Comparison of ENCODE assay signal across 8 cellular contexts in genomic region chr6:122788663-122789062, GRCh38. TPM values are rescaled to one million over a fixed set of nuclear protein-coding genes. Genes with fewer than 3 reads are reported as not detected.
A peak's percentile ranks its signal among the peaks of the same experiment; 100 is the strongest.
DNase-seq lines count a peak whose midpoint lies in the region; ATAC-seq and TF ChIP-seq lines count a peak whose summit lies in the region.

No MANE protein-coding gene starts in this region.

- 39 to 41% methylated on average over 5 of the region's 5 CpGs for WGBS in GM23248 (ENCODE audit: low coverage in 1 of 2, low lambda C conversion rate in 2 of 2, missing lambda C conversion rate in 2 of 2), 2 experiments

- H3K4me1 ChIP-seq in GM23248 (ENCODE audit: insufficient read depth) (peaks cover 10% of the 10 kb centered on the region; the same call in 1 of the 2 replicates), rectal smooth muscle tissue (ENCODE audit: control insufficient read depth, insufficient read depth, low read length) (peaks cover 4% of the 10 kb centered on the region)

- H3K4me3 ChIP-seq in GM23248 (peak overlapping the region; percentile 75), SK-N-MC (peak overlapping the region; percentile 88), fibroblast of villous mesenchyme (ENCODE audit: low read depth, low read length) (peak overlapping the region; percentile 82), rectal smooth muscle tissue (ENCODE audit: low read length) (peak overlapping the region; percentile 84)

- H3F3A ChIP-seq in GM23248 (ENCODE audit: insufficient read depth), result peaks cover 26% of the 10 kb centered on the region; the same call in 1 of the 2 replicates

- H3K9me2 ChIP-seq in GM23248 (ENCODE audit: insufficient read depth), result no peaks in the 10 kb centered on the region

- H3K79me2 ChIP-seq in GM23248 (ENCODE audit: insufficient read depth), result peaks cover 19% of the 10 kb centered on the region; the same call in 1 of the 2 replicates

- H3K9ac ChIP-seq in GM23248, result peak overlapping the region; percentile 83
- H3K9ac ChIP-seq in SK-N-MC (ENCODE audit: insufficient read length), result peak overlapping the region; percentile 79
- peak overlapping the region; percentile 95 for H3K9ac ChIP-seq in rectal smooth muscle tissue (ENCODE audit: low read length)

- H3K27ac ChIP-seq in GM23248 (peak overlapping the region; percentile 74), SK-N-MC (no peak overlapping the region), rectal smooth muscle tissue (ENCODE audit: low read depth, low read length) (peak overlapping the region; percentile 86)

- in situ Hi-C loops in GM23248 (cut with MboI), result no loop called here

- ATAC-seq in HG03457 (IDR thresholded peaks at IDR 0.05; ENCODE audit: unreplicated experiment) (no peak), GM21381 (IDR thresholded peaks at IDR 0.05; ENCODE audit: unreplicated experiment) (no peak)

- peak overlapping the region; percentile 95 for H3K4me2 ChIP-seq in GM23248 (ENCODE audit: unreplicated experiment)

- H3K9me3 ChIP-seq in GM23248 (ENCODE audit: low read depth), result no peaks in the 10 kb centered on the region
- H3K9me3 ChIP-seq in SK-N-MC (ENCODE audit: low read depth, low read length), result no peaks in the 10 kb centered on the region

- H3K36me3 ChIP-seq in GM23248 (ENCODE audit: low read depth), result no peaks in the 10 kb centered on the region
- H3K36me3 ChIP-seq in SK-N-MC (ENCODE audit: insufficient read depth, low read length), result no peaks in the 10 kb centered on the region
- H3K36me3 ChIP-seq in rectal smooth muscle tissue (ENCODE audit: control insufficient read depth, insufficient read depth, low read length), result no peaks in the 10 kb centered on the region

- peaks cover 1% of the 10 kb centered on the region; the same call in 1 of the 2 replicates for H3K27me3 ChIP-seq in GM23248 (replicated peaks; ENCODE audit: insufficient read depth)
- no peaks in the 10 kb centered on the region for H3K27me3 ChIP-seq in rectal smooth muscle tissue (ENCODE audit: control insufficient read depth, insufficient read depth, low read length)

- DNase-seq in GM23248, result no peak
- no peak for DNase-seq in SK-N-MC (ENCODE audit: low read depth, low spot score)
- DNase-seq in fibroblast of villous mesenchyme (ENCODE audit: low read depth), result no peak
- no peak for DNase-seq in NCI-H1092 (lab: John Stamatoyannopoulos, UW)
- DNase-seq in NCI-H510A (lab: John Stamatoyannopoulos, UW), result no peak

- peak overlapping the region; percentile 80 for H2AFZ ChIP-seq in GM23248

- no peak for TF ChIP-seq CTCF in fibroblast of villous mesenchyme (IDR thresholded peaks at IDR 0.05; ENCODE audit: insufficient read depth, low read depth, low read length)

- H4K20me1 ChIP-seq in GM23248 (ENCODE audit: insufficient read depth), result no peaks in the 10 kb centered on the region

RNA-seq across cellular contexts. Expression of gene SMPDL3A, which starts 0.4 kb away (rescaled TPM):
- 10.8 and 13.4 TPM in 2 replicates for total RNA-seq in GM23248 (2014; rRNA removed; shearing (Covaris generic))
- 14.3 and 15.4 TPM in 2 replicates for polyA plus RNA-seq in GM23248 (2016; fragmentation: Nextera tagmentation; extraction: Ambion mirVana)
- 13.4 and 21.3 TPM in 2 replicates for total RNA-seq in fibroblast of villous mesenchyme

RNA-seq across cellular contexts. Expression of gene FABP7, which starts 9.1 kb away (rescaled TPM):
- not detected in 2 replicates for total RNA-seq in GM23248 (2014; rRNA removed; shearing (Covaris generic))
- polyA plus RNA-seq in GM23248 (2016; fragmentation: Nextera tagmentation; extraction: Ambion mirVana), result not detected in 2 replicates
- not detected in 2 replicates for total RNA-seq in fibroblast of villous mesenchyme
